In the genomic region with DNA sequence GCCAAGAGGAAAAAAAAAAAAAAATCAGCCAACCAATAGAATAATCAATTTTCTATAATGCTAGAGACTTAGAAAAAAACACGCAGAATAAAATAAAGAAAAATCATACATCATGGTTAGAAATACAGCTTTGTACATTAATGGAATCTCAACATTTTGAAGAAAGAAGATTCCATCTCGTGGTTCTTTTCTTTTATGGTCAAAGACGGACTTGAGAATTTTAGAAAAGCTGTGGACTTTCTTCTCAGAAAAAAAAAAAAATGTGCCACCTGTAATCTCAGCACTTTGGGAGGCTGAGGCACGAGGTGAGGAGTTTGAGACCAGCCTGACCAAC, we compare ENCODE assay signal across 17 cellular contexts. TPM values are rescaled to one million over a fixed set of nuclear protein-coding genes. Genes with fewer than 3 reads are reported as not detected.
DNase-seq lines count a peak whose midpoint lies in the region; ATAC-seq and TF ChIP-seq lines count a peak whose summit lies in the region.
"Had no signal": no experiment of that assay in that cellular context is flagged by ENCODE, and none has a peak within 500 bp of the region (broad histone marks: within the 10 kb centered on the region; RNA-seq: fewer than 3 reads in every experiment).

No MANE protein-coding gene starts in this region.

- H4K91ac ChIP-seq in H9 (ENCODE audit: insufficient read length, low read depth, low read length): no peak overlapping the region

- H3K79me1 ChIP-seq in H9 (ENCODE audit: insufficient read depth, low read depth, low read length, poor library complexity, severe bottlenecking): no peaks in the 10 kb centered on the region

- no peak overlapping the region for H3K4ac ChIP-seq in H9 (ENCODE audit: low read depth, low read length)

- no peaks in the 10 kb centered on the region for H3K23me2 ChIP-seq in H9 (ENCODE audit: insufficient read length, low read depth, low read length, poor library complexity, severe bottlenecking)

- H3K36me3 Mint-ChIP-seq in H9 (ENCODE audit: insufficient read depth in 1 of 3, low read depth in 3 of 3): peaks cover 0 to 5% (median 0%) of the 10 kb centered on the region in 3 experiments; a peak in 3 of 7 replicates
- H3K36me3 Mint-ChIP-seq in nephron progenitor cell (ENCODE audit: low read depth): peaks cover 6% of the 10 kb centered on the region
- H3K36me3 Mint-ChIP-seq: activated naive CD4-positive, alpha-beta T cell treated with anti-CD3 and anti-CD28 coated beads, Interleukin-2, amount 50 U/mL, for 72 hours had no signal

- peaks cover 10% of the 10 kb centered on the region in 2 experiments for H3K4me1 Mint-ChIP-seq in H9
- H3K4me1 Mint-ChIP-seq in nephron progenitor cell: peaks cover 27% of the 10 kb centered on the region
- H3K4me1 Mint-ChIP-seq: nephron had no signal

- no peak overlapping the region for H3K4me2 ChIP-seq in H9 (ENCODE audit: insufficient read depth, insufficient read length, low read length)

- no peaks in the 10 kb centered on the region for H3K27me3 ChIP-seq in H9 (ENCODE audit: insufficient read depth, low read length)
- H3K27me3 ChIP-seq in gastroesophageal sphincter: no peaks in the 10 kb centered on the region
- H3K27me3 ChIP-seq: dorsolateral prefrontal cortex, right atrium auricular region, testis had no signal

- no peak overlapping the region for H4K5ac ChIP-seq in H9 (ENCODE audit: insufficient read length, low read depth, low read length)

- no peak overlapping the region for H3K27ac Mint-ChIP-seq in H9
- H3K27ac Mint-ChIP-seq in nephron progenitor cell: peak overlapping the region; percentile 26
- H3K27ac Mint-ChIP-seq: activated naive CD4-positive, alpha-beta T cell treated with anti-CD3 and anti-CD28 coated beads, Interleukin-2, amount 50 U/mL, for 72 hours; IgD-negative memory B cell; nephron had no signal

- H3K14ac ChIP-seq in H9 (ENCODE audit: insufficient read depth, low read length): no peak overlapping the region

- WGBS in H9 (ENCODE audit: extremely low coverage, insufficient read length, low lambda C conversion rate): no CpG with 5 or more reads among the region's 4 CpGs
- WGBS in gastroesophageal sphincter (ENCODE audit: low coverage in 1 of 2), 2 donors: 57 to 64% methylated on average over 4 of the region's 4 CpGs

- H3K9ac ChIP-seq in H9 (ENCODE audit: extremely low read depth, insufficient read length, low read length) (no peak overlapping the region), SK-N-MC (ENCODE audit: insufficient read length) (no peak overlapping the region)
- H3K9ac ChIP-seq: parathyroid adenoma had no signal

- H3K27me3 Mint-ChIP-seq in H9 (ENCODE audit: low read depth) (no peaks in the 10 kb centered on the region), nephron progenitor cell (ENCODE audit: low read depth, poor library complexity) (no peaks in the 10 kb centered on the region)
- H3K27me3 Mint-ChIP-seq: IgD-negative memory B cell had no signal

- no peak overlapping the region for H3T11ph ChIP-seq in H9 (ENCODE audit: low read length)

- H3K36me3 ChIP-seq in SK-N-MC (ENCODE audit: insufficient read depth, low read length) (no peaks in the 10 kb centered on the region), gastroesophageal sphincter (no peaks in the 10 kb centered on the region)
- H3K36me3 ChIP-seq: right atrium auricular region had no signal

- no peak for TF ChIP-seq POLR2A in gastroesophageal sphincter (IDR thresholded peaks at IDR 0.05)

- H2BK120ac ChIP-seq in H9 (ENCODE audit: low read depth, low read length, poor library complexity, severe bottlenecking): no peak overlapping the region

- H3K4me3 Mint-ChIP-seq in H9 (no peak overlapping the region), nephron progenitor cell (no peak overlapping the region)
- H3K4me3 Mint-ChIP-seq: IgD-negative memory B cell had no signal

- H3K56ac ChIP-seq in H9 (ENCODE audit: insufficient read length, low read depth, low read length): no peak overlapping the region

- ATAC-seq in gastroesophageal sphincter: no peak
- ATAC-seq: activated naive CD4-positive, alpha-beta T cell treated with anti-CD3 and anti-CD28 coated beads, Interleukin-2, amount 50 U/mL, for 72 hours; stimulated activated naive CD8-positive, alpha-beta T cell treated with anti-CD3 and anti-CD28 coated beads, Interleukin-15, Interleukin-2, amounts not matched to agents 100 U/mL and 50 U/mL, for 24 hours had no signal

- TF ChIP-seq EP300 in gastroesophageal sphincter (IDR thresholded peaks at IDR 0.05): no peak

- no peak overlapping the region for H3K27ac ChIP-seq in 22Rv1
- no peak overlapping the region for H3K27ac ChIP-seq in H9 (ENCODE audit: insufficient read length, low read depth, low read length)
- H3K27ac ChIP-seq in SK-N-MC: peak overlapping the region; percentile 95
- H3K27ac ChIP-seq in gastroesophageal sphincter: no peak overlapping the region
- H3K27ac ChIP-seq: parathyroid adenoma, right atrium auricular region, testis had no signal

- H3K9me3 Mint-ChIP-seq in H9: no peaks in the 10 kb centered on the region; a peak in 1 of 5 replicates
- H3K9me3 Mint-ChIP-seq in nephron progenitor cell: peaks cover 5% of the 10 kb centered on the region
- H3K9me3 Mint-ChIP-seq: activated naive CD4-positive, alpha-beta T cell treated with anti-CD3 and anti-CD28 coated beads, Interleukin-2, amount 50 U/mL, for 72 hours; IgD-negative memory B cell had no signal

- H3K4me1 ChIP-seq in H9 (ENCODE audit: insufficient read depth, low read length) (no peaks in the 10 kb centered on the region), gastroesophageal sphincter (peaks cover 0 to 6% (median 0%) of the 10 kb centered on the region in 3 donors)
- H3K4me1 ChIP-seq: right atrium auricular region, testis had no signal

- H2AFZ ChIP-seq in H9 (ENCODE audit: low read length): no peak overlapping the region
- H2AFZ ChIP-seq: parathyroid adenoma had no signal

- DNase-seq in H9: no peak
- no peak for DNase-seq in SK-N-MC (ENCODE audit: low read depth, low spot score)
- no peak for DNase-seq in nephron progenitor cell
- DNase-seq in activated CD8-positive, alpha-beta memory T cell treated with anti-CD3 and anti-CD28 coated beads, Interleukin-2, amount 50 U/mL, for 48 hours: no peak
- no peak for DNase-seq in SHP77 treated with DMSO at 0.1 percent for 48 hours (lab: John Stamatoyannopoulos, UW)
- DNase-seq in NCI-H345 treated with DMSO at 0.1 percent for 48 hours (lab: John Stamatoyannopoulos, UW; ENCODE audit: unreplicated experiment): no peak
- DNase-seq: kidney had no signal

- H4K8ac ChIP-seq in H9 (replicated peaks; ENCODE audit: insufficient read length, low read depth, low read length): no peak overlapping the region

- no peak overlapping the region for H3K23ac ChIP-seq in H9 (ENCODE audit: insufficient read length, low read depth, low read length)

- no peak overlapping the region for H2AK5ac ChIP-seq in H9 (ENCODE audit: insufficient read length, low read length)

- H3K9me3 ChIP-seq in H9 (ENCODE audit: control insufficient read depth, low read depth, low read length): no peaks in the 10 kb centered on the region
- no peaks in the 10 kb centered on the region for H3K9me3 ChIP-seq in SK-N-MC (ENCODE audit: low read depth, low read length)
- H3K9me3 ChIP-seq in gastroesophageal sphincter: no peaks in the 10 kb centered on the region
- H3K9me3 ChIP-seq: right atrium auricular region, testis had no signal

- no peak overlapping the region for H2BK15ac ChIP-seq in H9 (ENCODE audit: low read depth, low read length)

- no peak overlapping the region for H2BK5ac ChIP-seq in H9 (ENCODE audit: insufficient read length, low read length)

- H3K18ac ChIP-seq in H9 (ENCODE audit: insufficient read length, low read depth, low read length): no peak overlapping the region

- TF ChIP-seq CTCF in 22Rv1 (IDR thresholded peaks at IDR 0.05) (peak; percentile 68), H9 (conservative IDR thresholded peaks at IDR 0.05) (0 out of 3 replicates have a peak, but pooled peaks have one; percentile 8), nephron progenitor cell (IDR thresholded peaks at IDR 0.05) (no peak), gastroesophageal sphincter (IDR thresholded peaks at IDR 0.05) (no peak)

- no peak overlapping the region for H2BK20ac ChIP-seq in H9 (ENCODE audit: low read depth, low read length, poor library complexity, severe bottlenecking)

- no peaks in the 10 kb centered on the region for H3K79me2 ChIP-seq in H9 (ENCODE audit: insufficient read depth, low read length)
- H3K79me2 ChIP-seq: parathyroid adenoma had no signal

- H4K20me1 ChIP-seq in H9 (ENCODE audit: control insufficient read depth, insufficient read depth, insufficient read length): no peaks in the 10 kb centered on the region

- H2BK12ac ChIP-seq in H9 (ENCODE audit: insufficient read length, low read depth, low read length): no peak overlapping the region

- H3K4me3 ChIP-seq in SK-N-MC: peak overlapping the region; percentile 77
- H3K4me3 ChIP-seq in gastroesophageal sphincter: no peak overlapping the region
- H3K4me3 ChIP-seq: right atrium auricular region, testis had no signal

RNA-seq across cellular contexts. Expression of gene ATIC, which starts 41.8 kb away (rescaled TPM):
- total RNA-seq in H9 (2021) (284 and 295 TPM in 2 replicates), gastroesophageal sphincter (10 to 100 TPM; 29.3 to 45.6 (median 38.9) TPM)

Comparison
In these comparisons a context has a peak if more than half of its experiments do, and no peak if none do; other contexts are left out.
1. CTCF ChIP-seq: peak in 22Rv1 (single experiment) and H9 (single experiment); none in nephron progenitor cell (single experiment) and gastroesophageal sphincter (0 of 4).